Comparison of ENCODE assay signal across 8 cellular contexts in genomic region chr17:19753049-19753444, GRCh38. TPM values are rescaled to one million over a fixed set of nuclear protein-coding genes. Genes with fewer than 3 reads are reported as not detected.
DNase-seq lines count a peak whose midpoint lies in the region; ATAC-seq and TF ChIP-seq lines count a peak whose summit lies in the region.

No MANE protein-coding gene starts in this region.

- peak; percentile 79 for DNase-seq in HCT116 (ENCODE audit: low read depth, low spot score)
- DNase-seq in SK-MEL-5 (ENCODE audit: low read depth, low spot score): peak; percentile 44
- DNase-seq in foreskin fibroblast: peak; percentile 75 to 81
- DNase-seq in NCI-H1092 treated with DMSO at 0.1 percent for 48 hours (lab: John Stamatoyannopoulos, UW): no peak
- DNase-seq in NCI-H82 treated with DMSO at 0.1 percent for 48 hours (lab: John Stamatoyannopoulos, UW; ENCODE audit: unreplicated experiment): no peak

- intact Hi-C loops in HCT116 (cut with micrococcal nuclease): loop anchor here (5.0 kb wide), 4 partner anchors 106 to 391 kb away; partner anchors contain the start of genes ALDH3A2, B9D1 and MAPK7

- H3K4me1 ChIP-seq in HCT116 (ENCODE audit: control insufficient read depth in 1 of 2, insufficient read depth in 2 of 2, low read length in 2 of 2): peaks cover 38 to 47% of the 10 kb centered on the region in 2 experiments
- H3K4me1 ChIP-seq in rectal smooth muscle tissue (ENCODE audit: control insufficient read depth, insufficient read depth, low read length): no peaks in the 10 kb centered on the region

- H3K9ac ChIP-seq in HCT116 (ENCODE audit: low read length) (peak overlapping the region; percentile 64), rectal smooth muscle tissue (ENCODE audit: low read length) (no peak overlapping the region)

- TF ChIP-seq RAD21 in HCT116 (IDR thresholded peaks at IDR 0.05; ENCODE audit: low read depth): no peak

- no peaks in the 10 kb centered on the region for H4K20me1 ChIP-seq in HCT116 (ENCODE audit: insufficient read depth)

- BruUV-seq in HCT116 (replicated peaks; lab: Mats Ljungman, UMichigan): no TSS peak

- H3K27me3 ChIP-seq in HCT116 (ENCODE audit: insufficient read depth, low read length) (no peaks in the 10 kb centered on the region), rectal smooth muscle tissue (ENCODE audit: control insufficient read depth, insufficient read depth, low read length) (no peaks in the 10 kb centered on the region)

- CTCF ChIA-PET in HCT116 (lab: Charles Lee): interaction anchor here (0.8 to 4.2 kb wide), 8 partner anchors 8 to 306 kb away, joined by 3 to 40 read pairs (median 6); partner anchors contain the start of gene ALDH3A2

- peak overlapping the region; percentile 90 for H3K27ac ChIP-seq in HCT116 (ENCODE audit: low read depth, low read length)
- H3K27ac ChIP-seq in rectal smooth muscle tissue (ENCODE audit: low read depth, low read length): peak overlapping the region; percentile 36

- peak; percentile 85 for ATAC-seq in HCT116
- no peak for ATAC-seq in HG02678 (IDR thresholded peaks at IDR 0.05; ENCODE audit: unreplicated experiment)
- no peak for ATAC-seq in HG02970 (IDR thresholded peaks at IDR 0.05; ENCODE audit: low FRiP score, unreplicated experiment)

- no peak for TF ChIP-seq POLR2A in HCT116 (IDR thresholded peaks at IDR 0.05; ENCODE audit: borderline replicate concordance, extremely low read depth, insufficient read depth, insufficient read length)

- H3K4me3 ChIP-seq in HCT116 (replicated peaks in 1 of 2; ENCODE audit: low read depth in 1 of 2, low read length in 2 of 2): peak overlapping the region; percentile 15 to 34
- H3K4me3 ChIP-seq in foreskin fibroblast (ENCODE audit: low read depth in 1 of 2, low read length in 2 of 2): no peak overlapping the region
- no peak overlapping the region for H3K4me3 ChIP-seq in rectal smooth muscle tissue (ENCODE audit: low read length)

- H3K9me2 ChIP-seq in HCT116 (ENCODE audit: insufficient read depth): no peaks in the 10 kb centered on the region

- no peaks in the 10 kb centered on the region for H3K9me3 ChIP-seq in HCT116 (ENCODE audit: control insufficient read depth in 1 of 2, insufficient read depth in 1 of 2, low read depth in 1 of 2, low read length in 2 of 2)

- H2AFZ ChIP-seq in HCT116 (ENCODE audit: low read depth, low read length, poor library complexity, severe bottlenecking): no peak overlapping the region

- H3K4me2 ChIP-seq in HCT116 (ENCODE audit: low read length): peak overlapping the region; percentile 71

- in situ Hi-C loops in SK-MEL-5 (cut with HindIII; ENCODE audit: low pct_unique_long_range_greater_than_20kb, low sequenced_read_pairs): no loop called here

- TF ChIP-seq CTCF in HCT116 (IDR thresholded peaks at IDR 0.05 in 2 of 3, conservative IDR thresholded peaks at IDR 0.05 in 1 of 3; ENCODE audit: borderline replicate concordance in 1 of 3, insufficient read depth in 1 of 3, low read depth in 2 of 3, low read length in 2 of 3) (no peak), foreskin fibroblast (IDR thresholded peaks at IDR 0.05; ENCODE audit: low read depth, low read length) (no peak)

- RAD21 ChIA-PET in HCT116 (lab: Charles Lee; ENCODE audit: low non-redundant PET in 1 of 2, low total read pairs in 2 of 2, uncharacterized antibody in 2 of 2, unreplicated experiment in 2 of 2): interaction anchor here (0.6 to 2.2 kb wide), 4 partner anchors 9 to 243 kb away, joined by 4 to 9 read pairs (median 4); partner anchors contain the start of gene ALDH3A2 (in 1 of the 2)

- POLR2A ChIA-PET in HCT116 (lab: Charles Lee): interaction anchor here (1.1 to 3.2 kb wide), 5 partner anchors 9 to 375 kb away, joined by 3 to 16 read pairs (median 6); partner anchors contain the start of genes ALDH3A2 and MAPK7

- no peaks in the 10 kb centered on the region for H3K79me2 ChIP-seq in HCT116 (ENCODE audit: insufficient read depth, low read length)

- H3K36me3 ChIP-seq in HCT116 (ENCODE audit: control insufficient read depth in 1 of 2, insufficient read depth in 2 of 2, low read length in 2 of 2) (no peaks in the 10 kb centered on the region), rectal smooth muscle tissue (ENCODE audit: control insufficient read depth, insufficient read depth, low read length) (no peaks in the 10 kb centered on the region)

TF ChIP-seq in HCT116, 20 proteins besides CTCF, POLR2A, EP300 and RAD21:
- TF ChIP-seq ZFX (IDR thresholded peaks at IDR 0.05): peak; percentile 47; the same call in 1 of the 2 replicates
- peak; percentile 83 for TF ChIP-seq JUND (IDR thresholded peaks at IDR 0.05)
- TF ChIP-seq SP1 (IDR thresholded peaks at IDR 0.05; ENCODE audit: low read depth): peak; percentile 90
- peak; percentile 54 for TF ChIP-seq TCF7L2 (IDR thresholded peaks at IDR 0.05; ENCODE audit: borderline replicate concordance, extremely low read depth, insufficient read depth, insufficient read length)
- TF ChIP-seq, protein P1, sequence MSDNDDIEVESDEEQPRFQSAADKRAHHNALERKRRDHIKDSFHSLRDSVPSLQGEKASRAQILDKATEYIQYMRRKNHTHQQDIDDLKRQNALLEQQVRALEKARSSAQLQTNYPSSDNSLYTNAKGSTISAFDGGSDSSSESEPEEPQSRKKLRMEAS (IDR thresholded peaks at IDR 0.05): peak; percentile 76
- TF ChIP-seq REST (IDR thresholded peaks at IDR 0.05; ENCODE audit: low read depth): no peak
- peak; percentile 86; the same call in 1 of the 2 replicates for TF ChIP-seq CBX3 (IDR thresholded peaks at IDR 0.05; ENCODE audit: low read depth)
- no peak for TF ChIP-seq SIN3A (IDR thresholded peaks at IDR 0.05; ENCODE audit: low read depth)
- TF ChIP-seq YY1 (IDR thresholded peaks at IDR 0.05; ENCODE audit: extremely low read depth, insufficient replicate concordance, low read depth, low read length): peak; percentile 50
- TF ChIP-seq FOSL1 (IDR thresholded peaks at IDR 0.05; ENCODE audit: low read depth): peak; percentile 68
- TF ChIP-seq POLR2AphosphoS5 (IDR thresholded peaks at IDR 0.05; ENCODE audit: low read depth, low read length): peak; percentile 79

RNA-seq across cellular contexts. Expression of gene ALDH3A1, which starts 4.9 kb away (rescaled TPM):
- total RNA-seq in HCT116 (2021; ENCODE audit: unreplicated experiment): 0.86 TPM
- 1.0 and 1.2 TPM in 2 replicates for polyA plus RNA-seq in HCT116 (2012)
- 0.63 TPM in 1 of 2 replicates, not detected in the other for total RNA-seq in SK-MEL-5 (2014; rRNA removed; shearing (Covaris generic))
- polyA plus RNA-seq in SK-MEL-5 (2015; cell fraction: cytosol; rRNA removed): 0.37 and 0.40 TPM in 2 replicates
- polyA plus RNA-seq in SK-MEL-5 (2015; cell fraction: nucleus; rRNA removed): 0.31 TPM in 1 of 2 replicates, not detected in the other

RNA-seq across cellular contexts. Expression of gene SLC47A2, which starts 36.7 kb away (rescaled TPM):
- not detected for total RNA-seq in HCT116 (2021; ENCODE audit: unreplicated experiment)
- polyA plus RNA-seq in HCT116 (2012): 0.05 and 0.12 TPM in 2 replicates
- total RNA-seq in SK-MEL-5 (2014; rRNA removed; shearing (Covaris generic)): not detected in 2 replicates
- polyA plus RNA-seq in SK-MEL-5 (2015; cell fraction: cytosol; rRNA removed): not detected in 2 replicates
- not detected in 2 replicates for polyA plus RNA-seq in SK-MEL-5 (2015; cell fraction: nucleus; rRNA removed)

Comparison
In these comparisons a context has a peak if more than half of its experiments do, and no peak if none do; other contexts are left out.
1. DNase-seq: peak in HCT116 (single experiment), SK-MEL-5 (single experiment) and foreskin fibroblast (2 of 2); none in NCI-H1092 treated with DMSO at 0.1 percent for 48 hours (single experiment) and NCI-H82 treated with DMSO at 0.1 percent for 48 hours (single experiment).
2. H3K4me3 ChIP-seq: peak in HCT116 (2 of 2); none in foreskin fibroblast (0 of 2) and rectal smooth muscle tissue (single experiment).